8 cellular contexts compared by ENCODE assay signal in genomic region chr17:38605852-38606645, GRCh38. TPM values are rescaled to one million over a fixed set of nuclear protein-coding genes. Genes with fewer than 3 reads are reported as not detected.
DNase-seq lines count a peak whose midpoint lies in the region; ATAC-seq and TF ChIP-seq lines count a peak whose summit lies in the region.

Gene SRCIN1 (minus strand): TSS chr17:38605952. CDS start chr17:38605705, 247 bp downstream.

- peak within 1 kb of the TSS; percentile 74 for H3K4me3 Mint-ChIP-seq in Calu3 (ENCODE audit: low read depth, unreplicated experiment)

- H3K27me3 Mint-ChIP-seq in Calu3 (ENCODE audit: unreplicated experiment), result peaks cover 99% of the 10 kb centered on the region

- no CpG with 5 or more reads among the region's 104 CpGs for WGBS in iPS DF 6.9 (ENCODE audit: insufficient coverage, insufficient read length)

- in situ Hi-C loops in SK-MEL-5 (cut with HindIII; ENCODE audit: low pct_unique_long_range_greater_than_20kb, low sequenced_read_pairs), result no loop called here

- H3K36me3 Mint-ChIP-seq in Calu3 (ENCODE audit: insufficient read depth, unreplicated experiment), result peaks cover 31% of the 10 kb centered on the region

- no peak for ATAC-seq in HG03378 (IDR thresholded peaks at IDR 0.05; ENCODE audit: unreplicated experiment)

- H3K9me3 Mint-ChIP-seq in Calu3 (ENCODE audit: low read depth, unreplicated experiment), result no peaks in the 10 kb centered on the region

- no TSS peak for BruUV-seq in Calu3 (replicated peaks; lab: Mats Ljungman, UMichigan)

- H3K4me1 Mint-ChIP-seq in Calu3 (ENCODE audit: low read depth, unreplicated experiment), result peaks cover 31% of the 10 kb centered on the region

- no peaks in the 10 kb centered on the region for H3K9me3 ChIP-seq in iPS DF 6.9 (ENCODE audit: control insufficient read depth, insufficient read depth, low read length)

- H3K27ac ChIP-seq in angular gyrus (ENCODE audit: low read depth, low read length) (peak within 1 kb of the TSS; percentile 78), iPS DF 6.9 (ENCODE audit: low read length) (no peak within 1 kb of the TSS), skin epidermis (peak within 1 kb of the TSS in 12 of 21 experiments; percentile 5 to 67 (median 27))

- peak within 1 kb of the TSS; percentile 55 for H3K4me3 ChIP-seq in Jurkat, Clone E6-1 (ENCODE audit: low read length)
- H3K4me3 ChIP-seq in iPS DF 6.9 (ENCODE audit: low read length) (peak within 1 kb of the TSS; percentile 53; the same call in 1 of the 2 replicates), skin epidermis (peak within 1 kb of the TSS; percentile 32 to 57 (median 43))

- H3K27ac Mint-ChIP-seq in Calu3 (ENCODE audit: unreplicated experiment), result peak within 1 kb of the TSS; percentile 48

- peaks cover 5% of the 10 kb centered on the region; the same call in 1 of the 2 replicates for H3K27me3 ChIP-seq in iPS DF 6.9 (ENCODE audit: control insufficient read depth, insufficient read depth, low read length)

- peak; percentile 100 for TF ChIP-seq CTCF in Calu3 (IDR thresholded peaks at IDR 0.05; ENCODE audit: unreplicated experiment)

- DNase-seq in Calu3 (peak; percentile 91), SK-MEL-5 (ENCODE audit: low read depth, low spot score) (peak; percentile 65), iPS DF 6.9 (ENCODE audit: low read depth, low spot score) (no peak), hepatic stellate cell (ENCODE audit: low spot score) (no peak)
- peak; percentile 41 for DNase-seq in Jurkat, Clone E6-1 (ENCODE audit: low read depth, low spot score)

- no peaks in the 10 kb centered on the region for H3K36me3 ChIP-seq in iPS DF 6.9 (ENCODE audit: control insufficient read depth, insufficient read depth, low read length)

- intact Hi-C loops in Calu3 (cut with micrococcal nuclease; ENCODE audit: unreplicated experiment), result loop anchor here (2.0 kb wide), 1 partner anchor 57 kb away; no protein-coding TSS in a partner anchor

- H3K4me1 ChIP-seq in iPS DF 6.9 (ENCODE audit: control insufficient read depth, insufficient read depth, low read length), result peaks cover 29% of the 10 kb centered on the region

- CTCF ChIA-PET in Calu3 (lab: Charles Lee), result interaction anchor here (0.5 to 7.2 kb wide), 20 partner anchors 8 to 1587 kb away, joined by 3 to 103 read pairs (median 7); no protein-coding TSS in a partner anchor

RNA-seq across cellular contexts. Expression of gene SRCIN1, which starts in this region (rescaled TPM):
- 46.6 and 46.7 TPM in 2 replicates for total RNA-seq in Calu3 (2022)
- polyA plus RNA-seq in Jurkat, Clone E6-1 (2012; ENCODE audit: insufficient read depth, insufficient read length), result 3.0 TPM
- 0.37 and 1.3 TPM in 2 replicates for total RNA-seq in SK-MEL-5 (2014; rRNA removed; shearing (Covaris generic))
- polyA plus RNA-seq in SK-MEL-5 (2015; cell fraction: cytosol; rRNA removed), result 2.7 and 3.1 TPM in 2 replicates
- 6.4 and 7.1 TPM in 2 replicates for polyA plus RNA-seq in SK-MEL-5 (2015; cell fraction: nucleus; rRNA removed)

Comparison
In these comparisons a context has a peak if more than half of its experiments do, and no peak if none do; other contexts are left out.
1. RNA of gene SRCIN1 (total RNA-seq): 46.6 to 46.7 TPM in Calu3; 0.37 to 1.3 TPM in SK-MEL-5; every median in the first group is over 10 times any median in the second.
2. DNase-seq: peak in Calu3 (single experiment), Jurkat, Clone E6-1 (single experiment) and SK-MEL-5 (single experiment); none in iPS DF 6.9 (single experiment) and hepatic stellate cell (single experiment).
3. Peak in every context shown above with its lines, with median percentiles within 50 percentile points of each other: H3K4me3 ChIP-seq.